Comparison of ENCODE assay signal across 8 cellular contexts in genomic region chr11:65429069-65429681, GRCh38. TPM values are rescaled to one million over a fixed set of nuclear protein-coding genes. Genes with fewer than 3 reads are reported as not detected.
DNase-seq lines count a peak whose midpoint lies in the region; ATAC-seq and TF ChIP-seq lines count a peak whose summit lies in the region.

No MANE protein-coding gene starts in this region.

- DNase-seq in DMS53 (lab: John Stamatoyannopoulos, UW) (peak; percentile 78), DMS53 treated with DMSO at 0.1 percent for 48 hours (lab: John Stamatoyannopoulos, UW; ENCODE audit: unreplicated experiment) (no peak), colonic mucosa (peak; percentile 58), NCI-H2107 (lab: John Stamatoyannopoulos, UW) (no peak)
- no peak for DNase-seq in stimulated activated CD4-positive, alpha-beta T cell treated with anti-CD3 and anti-CD28 coated beads, Interleukin-4, amount 100 ng/mL, for 4 hours

- H3K4me1 ChIP-seq in colonic mucosa = peaks cover 5% of the 10 kb centered on the region
- peaks cover 8 to 50% of the 10 kb centered on the region in 2 donors for H3K4me1 ChIP-seq in muscle layer of duodenum (ENCODE audit: control insufficient read depth in 1 of 2, insufficient read depth in 2 of 2, low read length in 2 of 2)

- no peak for TF ChIP-seq CTCF in colonic mucosa (IDR thresholded peaks at IDR 0.05)

- H3K27me3 ChIP-seq in colonic mucosa (no peaks in the 10 kb centered on the region), muscle layer of duodenum (ENCODE audit: low read depth, low read length) (no peaks in the 10 kb centered on the region)

- intact Hi-C loops in colonic mucosa (cut with DNase I) = no loop called here

- ATAC-seq in HG03175 (IDR thresholded peaks at IDR 0.05; ENCODE audit: unreplicated experiment) = no peak

- H3K9me3 ChIP-seq in colonic mucosa (no peaks in the 10 kb centered on the region), muscle layer of duodenum (ENCODE audit: control insufficient read depth in 1 of 2, low read length in 2 of 2) (no peaks in the 10 kb centered on the region)

- peak; percentile 46; the same call in 1 of the 2 replicates for TF ChIP-seq POLR2A in Raji (IDR thresholded peaks at IDR 0.05; ENCODE audit: insufficient read depth, low read depth, low read length)

- H3K4me3 ChIP-seq in colonic mucosa = no peak overlapping the region
- peak overlapping the region; percentile 99 to 100 for H3K4me3 ChIP-seq in muscle layer of duodenum (ENCODE audit: low read depth in 1 of 2, low read length in 2 of 2)

- H3K27ac ChIP-seq in colonic mucosa (peak overlapping the region; percentile 100), muscle layer of duodenum (ENCODE audit: low read length) (peak overlapping the region; percentile 100)

- H3K9ac ChIP-seq in colonic mucosa (ENCODE audit: low read depth in 2 of 2, low read length in 2 of 2) = peak overlapping the region; percentile 17 to 100

- no peaks in the 10 kb centered on the region for H3K36me3 ChIP-seq in colonic mucosa
- H3K36me3 ChIP-seq in muscle layer of duodenum (ENCODE audit: control insufficient read depth in 1 of 2, insufficient read depth in 2 of 2, low read length in 2 of 2) = peaks cover 38 to 43% of the 10 kb centered on the region in 2 donors

RNA-seq across cellular contexts. Expression of gene NEAT1, which starts 6.6 kb away (rescaled TPM):
- total RNA-seq in colonic mucosa = 100 to 1,000 TPM; 269 to 502 TPM

RNA-seq across cellular contexts. Expression of gene FRMD8, which starts 42.7 kb away (rescaled TPM):
- total RNA-seq in colonic mucosa = 10 to 100 TPM; 30.7 to 43.9 TPM

RNA-seq across cellular contexts. Expression of gene SLC25A45, which starts 46.7 kb away (rescaled TPM):
- total RNA-seq in colonic mucosa = 1 to 10 TPM; 4.4 to 6.9 TPM

Comparison
In these comparisons a context has a peak if more than half of its experiments do, and no peak if none do; other contexts are left out.
1. DNase-seq: peak in DMS53 (single experiment) and colonic mucosa (single experiment); none in DMS53 treated with DMSO at 0.1 percent for 48 hours (single experiment), NCI-H2107 (single experiment) and stimulated activated CD4-positive, alpha-beta T cell treated with anti-CD3 and anti-CD28 coated beads, Interleukin-4, amount 100 ng/mL, for 4 hours (0 of 2).